Comparison of ENCODE assay signal across 24 cellular contexts in the genomic region with DNA sequence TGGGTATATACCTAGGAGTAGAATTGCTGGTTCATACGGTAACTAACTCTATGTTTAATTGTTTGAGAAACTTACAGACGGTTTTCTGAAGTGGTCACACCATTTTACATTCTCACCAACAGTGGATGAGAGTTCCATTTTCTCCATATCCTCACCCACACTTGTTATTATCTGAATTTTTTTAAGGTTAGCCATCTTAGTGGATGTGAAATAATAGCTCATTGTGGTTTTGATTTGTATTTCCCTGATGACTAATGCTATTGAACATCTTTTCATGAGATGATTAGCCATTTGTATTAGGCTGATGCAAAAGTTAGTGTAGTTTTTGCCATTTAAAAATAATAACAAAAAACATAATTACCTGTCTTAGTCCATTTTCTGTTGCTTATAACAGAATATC. TPM values are rescaled to one million over a fixed set of nuclear protein-coding genes. Genes with fewer than 3 reads are reported as not detected.
"Had no signal": no experiment of that assay in that cellular context is flagged by ENCODE, and none has a peak within 500 bp of the region (broad histone marks: within the 10 kb centered on the region; RNA-seq: fewer than 3 reads in every experiment).

No MANE protein-coding gene starts in this region.

- ATAC-seq: activated naive CD8-positive, alpha-beta T cell treated with anti-CD3 and anti-CD28 coated beads, Interleukin-2, amount 50 U/mL, for 24 hours; activated T-cell treated with anti-CD3 and anti-CD28 coated beads, Interleukin-2, amount 50 U/mL, for 72 hours; body of pancreas; gastroesophageal sphincter; left colon; mucosa of descending colon; pancreas; psoas muscle; stimulated activated effector memory CD8-positive, alpha-beta T cell treated with anti-CD3 and anti-CD28 coated beads, Interleukin-12 subunit alpha, Interleukin-12 subunit beta, amount 100 ng/mL, for 72 hours had no signal

- H3K36me3 ChIP-seq: gastroesophageal sphincter, pancreas, right atrium auricular region, vagina had no signal

- H3K27me3 ChIP-seq: body of pancreas, gastroesophageal sphincter, pancreas, right atrium auricular region, vagina had no signal

- H3K27ac ChIP-seq: body of pancreas, gastroesophageal sphincter, pancreas, psoas muscle, right atrium auricular region, vagina had no signal

- H3K4me1 ChIP-seq: body of pancreas, gastroesophageal sphincter, psoas muscle, right atrium auricular region, vagina had no signal

- H3K9me3 ChIP-seq: body of pancreas, gastroesophageal sphincter, mucosa of descending colon, pancreas, psoas muscle, right atrium auricular region, vagina had no signal

- H3K4me3 ChIP-seq: body of pancreas, gastroesophageal sphincter, mucosa of descending colon, pancreas, psoas muscle, right atrium auricular region, vagina had no signal

- DNase-seq: activated CD4-positive, alpha-beta memory T cell treated with anti-CD3 and anti-CD28 coated beads for 36 hours; activated CD4-positive, alpha-beta T cell treated with anti-CD3 and anti-CD28 coated beads for 48 hours; activated effector memory CD4-positive, alpha-beta T cell treated with anti-CD3 and anti-CD28 coated beads, Interleukin-2, amount 50 U/mL, for 16 hours; activated naive CD4-positive, alpha-beta T cell treated with anti-CD3 and anti-CD28 coated beads, Interleukin-2, amount 10 ng/mL, durations not matched to agents 7 days and 5 days; activated naive CD8-positive, alpha-beta T cell treated with anti-CD3 and anti-CD28 coated beads, Interleukin-2, amount 50 U/mL, for 24 hours; activated T-cell treated with anti-CD3 and anti-CD28 coated beads, Interleukin-2, amount 50 U/mL, for 72 hours; body of pancreas; caudate nucleus; effector CD4-positive, alpha-beta T cell; head of caudate nucleus; hypothalamus; left colon; mesendoderm; mucosa of descending colon; nephron progenitor cell; pancreas; psoas muscle; stimulated activated CD4-positive, alpha-beta T cell treated with anti-CD3 and anti-CD28 coated beads, Interleukin-2, amount 100 ng/mL, for 24 hours had no signal

RNA-seq across cellular contexts. Expression of a gene that starts 18.6 kb away (rescaled TPM):
- total RNA-seq: activated CD4-positive, alpha-beta memory T cell treated with anti-CD3 and anti-CD28 coated beads for 36 hours; T-helper 2 cell treated with Interferon-gamma antibody and Interleukin-4, amounts not matched to agents 100 ng/mL and 5 ng/mL, for 36 hours; temporal lobe had no signal
